ENCODE assay signal across 9 cellular contexts in genomic region chr15:85404156-85404921, GRCh38. TPM values are rescaled to one million over a fixed set of nuclear protein-coding genes. Genes with fewer than 3 reads are reported as not detected.
DNase-seq lines count a peak whose midpoint lies in the region; ATAC-seq and TF ChIP-seq lines count a peak whose summit lies in the region.
"Had no signal": no experiment of that assay in that cellular context is flagged by ENCODE, and none has a peak within 500 bp of the region (broad histone marks: within the 10 kb centered on the region; RNA-seq: fewer than 3 reads in every experiment).

No MANE protein-coding gene starts in this region.

- peaks cover 62% of the 10 kb centered on the region for H3K79me2 ChIP-seq in mesendoderm (ENCODE audit: control insufficient read depth, insufficient read depth, low read length)

- H2BK120ac ChIP-seq in mesendoderm (ENCODE audit: low read depth, low read length): peak overlapping the region; percentile 45

- no peak overlapping the region for H3K56ac ChIP-seq in mesendoderm (ENCODE audit: low read length)

- H3K4me1 ChIP-seq in BLaER1 (peaks cover 71% of the 10 kb centered on the region), mesendoderm (ENCODE audit: control insufficient read depth, low read depth, low read length) (peaks cover 7% of the 10 kb centered on the region)

- H3K9me3 ChIP-seq in BLaER1: peaks cover 24% of the 10 kb centered on the region

- H3K27ac ChIP-seq in BLaER1 (peak overlapping the region; percentile 81), mesendoderm (ENCODE audit: low read depth, low read length) (peak overlapping the region; percentile 30)

- no peak overlapping the region for H3K23ac ChIP-seq in mesendoderm (ENCODE audit: low read length)

- H4K8ac ChIP-seq in mesendoderm (ENCODE audit: low read depth, low read length): no peak overlapping the region

- no peak overlapping the region for H4K5ac ChIP-seq in mesendoderm (ENCODE audit: low read length)

- peak overlapping the region; percentile 82 for H3K27ac Mint-ChIP-seq in HFFc6
- peak overlapping the region; percentile 78 for H3K27ac Mint-ChIP-seq in activated naive CD8-positive, alpha-beta T cell treated with anti-CD3 and anti-CD28 coated beads for 36 hours

- H2AK5ac ChIP-seq in mesendoderm (ENCODE audit: low read length): no peak overlapping the region

- peaks cover 12% of the 10 kb centered on the region for H3K79me1 ChIP-seq in mesendoderm (ENCODE audit: low read length)

- H3K4me1 Mint-ChIP-seq in HFFc6 (ENCODE audit: low read depth): peaks cover 81% of the 10 kb centered on the region
- peaks cover 82% of the 10 kb centered on the region for H3K4me1 Mint-ChIP-seq in activated naive CD8-positive, alpha-beta T cell treated with anti-CD3 and anti-CD28 coated beads for 36 hours

- no peak for TF ChIP-seq CTCF in HFFc6 (IDR thresholded peaks at IDR 0.05)

- no peaks in the 10 kb centered on the region for H4K20me1 ChIP-seq in BLaER1

- H3K9ac ChIP-seq in BLaER1: peak overlapping the region; percentile 68
- no peak overlapping the region for H3K9ac ChIP-seq in mesendoderm (ENCODE audit: low read length)

- no peaks in the 10 kb centered on the region for H3K27me3 Mint-ChIP-seq in HFFc6 (ENCODE audit: insufficient read depth)
- H3K27me3 Mint-ChIP-seq in activated naive CD8-positive, alpha-beta T cell treated with anti-CD3 and anti-CD28 coated beads for 36 hours: no peaks in the 10 kb centered on the region

- H3K4me3 Mint-ChIP-seq in HFFc6: peak overlapping the region; percentile 78
- no peak overlapping the region for H3K4me3 Mint-ChIP-seq in activated naive CD8-positive, alpha-beta T cell treated with anti-CD3 and anti-CD28 coated beads for 36 hours

- no peak overlapping the region for H2BK5ac ChIP-seq in mesendoderm (ENCODE audit: low read length)

- no peak for ATAC-seq in HG02970 (IDR thresholded peaks at IDR 0.05; ENCODE audit: low FRiP score, unreplicated experiment)
- ATAC-seq in GM19397 (IDR thresholded peaks at IDR 0.05; ENCODE audit: unreplicated experiment): no peak

- H3K18ac ChIP-seq in mesendoderm (ENCODE audit: low read length): peak overlapping the region; percentile 56

- no peak overlapping the region for H3K4ac ChIP-seq in mesendoderm (ENCODE audit: low read depth, low read length)

- H3K4me3 ChIP-seq in BLaER1: no peak overlapping the region
- H3K4me3 ChIP-seq in mesendoderm (ENCODE audit: low read length): no peak overlapping the region

- no peak for DNase-seq in HFFc6
- DNase-seq in activated naive CD8-positive, alpha-beta T cell treated with anti-CD3 and anti-CD28 coated beads for 36 hours: no peak
- DNase-seq in mesendoderm: peak; percentile 71
- DNase-seq in retina: no peak
- no peak for DNase-seq in dedifferentiated amniotic fluid mesenchymal stem cell (ENCODE audit: extremely low spot score)
- DNase-seq: DND-41 had no signal

- no peaks in the 10 kb centered on the region for H3K9me3 Mint-ChIP-seq in HFFc6
- H3K9me3 Mint-ChIP-seq in activated naive CD8-positive, alpha-beta T cell treated with anti-CD3 and anti-CD28 coated beads for 36 hours: peaks cover 3% of the 10 kb centered on the region

- WGBS in mesendoderm (ENCODE audit: extremely low coverage, insufficient coverage, low lambda C conversion rate): no CpG with 5 or more reads among the region's 4 CpGs

- H3K36me3 Mint-ChIP-seq in HFFc6 (ENCODE audit: low read depth): no peaks in the 10 kb centered on the region
- peaks cover 9% of the 10 kb centered on the region for H3K36me3 Mint-ChIP-seq in activated naive CD8-positive, alpha-beta T cell treated with anti-CD3 and anti-CD28 coated beads for 36 hours

- H3K27me3 ChIP-seq in BLaER1 (no peaks in the 10 kb centered on the region), mesendoderm (ENCODE audit: insufficient read depth, low read length, poor library complexity) (no peaks in the 10 kb centered on the region)

- peak overlapping the region; percentile 74 for H3K4me2 ChIP-seq in BLaER1
- no peak overlapping the region for H3K4me2 ChIP-seq in mesendoderm (ENCODE audit: low read length)

- no peak overlapping the region for H2BK15ac ChIP-seq in mesendoderm (replicated peaks; ENCODE audit: low read depth)

- H3K36me3 ChIP-seq in BLaER1 (peaks cover 14% of the 10 kb centered on the region; the same call in 1 of the 2 replicates), mesendoderm (ENCODE audit: control insufficient read depth, insufficient read depth, low read length) (no peaks in the 10 kb centered on the region)

RNA-seq across cellular contexts. Expression of gene AKAP13, which starts 23.9 kb away (rescaled TPM):
- total RNA-seq in HFFc6 (2021; fragmentation: NEBNext Ultra II Directional; extraction: Animal tissue kit (Norgen Biotek cat#: 25700)): 10 to 100 TPM; 29.0 to 51.3 (median 35.6) TPM
- 10 to 100 TPM; 83.2 to 85.2 TPM for total RNA-seq in activated naive CD8-positive, alpha-beta T cell treated with anti-CD3 and anti-CD28 coated beads for 36 hours
- polyA plus RNA-seq in mesendoderm (2013, experiment 1 of 2): 23.0 TPM
- polyA plus RNA-seq in mesendoderm (2013, experiment 2 of 2): 24.9 TPM
